In genomic region chr3:133540896-133541674, GRCh38 we compare ENCODE assay signal across 10 cellular contexts. TPM values are rescaled to one million over a fixed set of nuclear protein-coding genes. Genes with fewer than 3 reads are reported as not detected.
DNase-seq lines count a peak whose midpoint lies in the region; ATAC-seq and TF ChIP-seq lines count a peak whose summit lies in the region.
"Had no signal": no experiment of that assay in that cellular context is flagged by ENCODE, and none has a peak within 500 bp of the region (broad histone marks: within the 10 kb centered on the region; RNA-seq: fewer than 3 reads in every experiment).

No MANE protein-coding gene starts in this region.

- H3K9me2 ChIP-seq in hepatocyte (replicated peaks; ENCODE audit: insufficient read depth): no peaks in the 10 kb centered on the region

- H3K27ac ChIP-seq in hepatocyte: peak overlapping the region; percentile 89
- H3K27ac ChIP-seq: SK-N-MC had no signal

- H3K4me3 Mint-ChIP-seq in T-helper 2 cell treated with Interferon-gamma antibody and Interleukin-4, amounts not matched to agents 5 μg/mL and 100 μg/mL, for 36 hours: no peak overlapping the region
- H3K4me3 Mint-ChIP-seq: endodermal cell had no signal

- no peaks in the 10 kb centered on the region for H3K79me2 ChIP-seq in hepatocyte

- H3K4me1 ChIP-seq in hepatocyte (ENCODE audit: insufficient read depth): peaks cover 14% of the 10 kb centered on the region

- no peak overlapping the region for H3K27ac Mint-ChIP-seq in T-helper 2 cell treated with Interferon-gamma antibody and Interleukin-4, amounts not matched to agents 5 μg/mL and 100 μg/mL, for 36 hours
- H3K27ac Mint-ChIP-seq: endodermal cell had no signal

- DNase-seq in GM06990 (ENCODE audit: extremely low read depth, insufficient read length): peak; percentile 40
- DNase-seq in hepatocyte (ENCODE audit: low spot score): peak; percentile 54
- DNase-seq in T-helper 2 cell treated with Interferon-gamma antibody and Interleukin-4, amounts not matched to agents 5 μg/mL and 100 μg/mL, for 36 hours (ENCODE audit: low spot score): no peak
- DNase-seq in activated CD8-positive, alpha-beta memory T cell treated with anti-CD3 and anti-CD28 coated beads, Interleukin-2, amount 50 U/mL, for 48 hours: no peak
- DNase-seq: endodermal cell had no signal

- H3K4me1 Mint-ChIP-seq in T-helper 2 cell treated with Interferon-gamma antibody and Interleukin-4, amounts not matched to agents 5 μg/mL and 100 μg/mL, for 36 hours (ENCODE audit: low read depth): no peaks in the 10 kb centered on the region
- H3K4me1 Mint-ChIP-seq: endodermal cell had no signal

- H3K27me3 Mint-ChIP-seq in T-helper 2 cell treated with Interferon-gamma antibody and Interleukin-4, amounts not matched to agents 5 μg/mL and 100 μg/mL, for 36 hours (ENCODE audit: low read depth): no peaks in the 10 kb centered on the region

- TF ChIP-seq CTCF in GM06990 (IDR thresholded peaks at IDR 0.05; ENCODE audit: insufficient read depth, low read length, poor library complexity, severe bottlenecking) (no peak), hepatocyte (IDR thresholded peaks at IDR 0.05; ENCODE audit: poor library complexity) (no peak)

- H3K27me3 ChIP-seq in GM06990 (replicated peaks; ENCODE audit: control insufficient read depth, insufficient read depth, low read length): no peaks in the 10 kb centered on the region
- no peaks in the 10 kb centered on the region for H3K27me3 ChIP-seq in hepatocyte

- H3K36me3 ChIP-seq in GM06990 (ENCODE audit: control insufficient read depth, insufficient read depth, low read length) (no peaks in the 10 kb centered on the region), hepatocyte (replicated peaks; ENCODE audit: insufficient read depth, low read depth) (no peaks in the 10 kb centered on the region)

- no peak overlapping the region for H3K4me2 ChIP-seq in hepatocyte

- peaks cover 7% of the 10 kb centered on the region for H3K9me3 Mint-ChIP-seq in T-helper 2 cell treated with Interferon-gamma antibody and Interleukin-4, amounts not matched to agents 5 μg/mL and 100 μg/mL, for 36 hours
- H3K9me3 Mint-ChIP-seq: endodermal cell had no signal

- no peak overlapping the region for H2AFZ ChIP-seq in hepatocyte

- no peaks in the 10 kb centered on the region for H4K20me1 ChIP-seq in hepatocyte (ENCODE audit: insufficient read depth, poor library complexity, severe bottlenecking)

- ATAC-seq in HG02678 (IDR thresholded peaks at IDR 0.05; ENCODE audit: unreplicated experiment): peak; percentile 73
- ATAC-seq in HG03520 (IDR thresholded peaks at IDR 0.05; ENCODE audit: unreplicated experiment): no peak
- no peak for ATAC-seq in GM21390 (IDR thresholded peaks at IDR 0.05; ENCODE audit: unreplicated experiment)

- H3K4me3 ChIP-seq in GM06990 (replicated peaks; ENCODE audit: low read depth, low read length) (no peak overlapping the region), hepatocyte (no peak overlapping the region)
- H3K4me3 ChIP-seq: SK-N-MC had no signal

- no peaks in the 10 kb centered on the region for H3K9me3 ChIP-seq in hepatocyte (ENCODE audit: low read depth)

- 61% methylated on average over 2 of the region's 2 CpGs for WGBS in hepatocyte (ENCODE audit: low lambda C conversion rate, missing lambda C conversion rate)

- no peaks in the 10 kb centered on the region for H3K36me3 Mint-ChIP-seq in T-helper 2 cell treated with Interferon-gamma antibody and Interleukin-4, amounts not matched to agents 5 μg/mL and 100 μg/mL, for 36 hours (ENCODE audit: low read depth)

TF ChIP-seq in PFSK-1, 5 proteins besides CTCF, POLR2A, EP300 and RAD21:
- TF ChIP-seq REST (IDR thresholded peaks at IDR 0.05; ENCODE audit: insufficient read depth in 1 of 2, low read depth in 2 of 2, low read length in 2 of 2): peak; percentile 66 to 88
- no peak for TF ChIP-seq POLR2AphosphoS5 (IDR thresholded peaks at IDR 0.05; ENCODE audit: low read depth, low read length)
- TF ChIP-seq TAF1 (IDR thresholded peaks at IDR 0.05; ENCODE audit: borderline replicate concordance, insufficient read depth, low read length): no peak
- 0 out of 2 replicates have a peak, but pooled peaks have one; percentile 15 for TF ChIP-seq SIN3A (IDR thresholded peaks at IDR 0.05; ENCODE audit: borderline replicate concordance, insufficient read depth, low read length)

RNA-seq across cellular contexts. Expression of gene CDV3, which starts 32.4 kb away (rescaled TPM):
- 105 TPM for polyA plus RNA-seq in PFSK-1 (2012; ENCODE audit: insufficient read length, low read depth)
- total RNA-seq in hepatocyte: 223 and 243 TPM in 2 replicates
- 96.2 and 97.6 TPM in 2 replicates for polyA plus RNA-seq in hepatocyte

Comparison
In these comparisons a context has a peak if more than half of its experiments do, and no peak if none do; other contexts are left out.
1. DNase-seq: peak in GM06990 (single experiment) and hepatocyte (single experiment); none in T-helper 2 cell treated with Interferon-gamma antibody and Interleukin-4, amounts not matched to agents 5 μg/mL and 100 μg/mL, for 36 hours (single experiment) and activated CD8-positive, alpha-beta memory T cell treated with anti-CD3 and anti-CD28 coated beads, Interleukin-2, amount 50 U/mL, for 48 hours (single experiment).